8 cellular contexts compared by ENCODE assay signal in genomic region chr11:34997872-34998548, GRCh38.
DNase-seq lines count a peak whose midpoint lies in the region; ATAC-seq and TF ChIP-seq lines count a peak whose summit lies in the region.

No MANE protein-coding gene starts in this region.

- no peaks in the 10 kb centered on the region for H3K79me2 ChIP-seq in PC-3 (ENCODE audit: low read length)

- H3K4me2 ChIP-seq in PC-3 (ENCODE audit: low read length) = peak overlapping the region; percentile 57

- no peaks in the 10 kb centered on the region for H3F3A ChIP-seq in PC-3 (ENCODE audit: low read length, unreplicated experiment)

- no peaks in the 10 kb centered on the region for H3K36me3 ChIP-seq in PC-3 (ENCODE audit: low read depth, low read length)
- peaks cover 7% of the 10 kb centered on the region for H3K36me3 ChIP-seq in endodermal cell (ENCODE audit: control insufficient read depth, insufficient read depth, low read length)

- peak overlapping the region; percentile 55 for H3K9ac ChIP-seq in PC-3 (ENCODE audit: low read length)
- no peak overlapping the region for H3K9ac ChIP-seq in endodermal cell (ENCODE audit: extremely low read depth, low read length, poor library complexity, severe bottlenecking)

- H3K27me3 Mint-ChIP-seq in endodermal cell (ENCODE audit: insufficient read depth) = no peaks in the 10 kb centered on the region

- no peaks in the 10 kb centered on the region for H3K9me3 ChIP-seq in PC-3 (ENCODE audit: low read length)
- H3K9me3 ChIP-seq in endodermal cell (ENCODE audit: control insufficient read depth, low read length) = no peaks in the 10 kb centered on the region

- H3K4me3 Mint-ChIP-seq in endodermal cell = no peak overlapping the region

- H3K27ac Mint-ChIP-seq in endodermal cell = no peak overlapping the region

- H3K4me1 ChIP-seq in PC-3 (ENCODE audit: insufficient read depth, low read length) (peaks cover 19% of the 10 kb centered on the region), endodermal cell (ENCODE audit: control insufficient read depth, insufficient read depth, low read length) (no peaks in the 10 kb centered on the region)

- no peaks in the 10 kb centered on the region for H3K27me3 ChIP-seq in PC-3 (ENCODE audit: low read length)
- no peaks in the 10 kb centered on the region for H3K27me3 ChIP-seq in endodermal cell (ENCODE audit: control insufficient read depth, insufficient read depth, low read length, poor library complexity, severe bottlenecking)

- CTCF ChIA-PET in PC-3 (lab: Charles Lee) = interaction anchor here (0.6 to 1.0 kb wide), 3 partner anchors 292 to 468 kb away, joined by 4 read pairs; no protein-coding TSS in a partner anchor

- peak overlapping the region; percentile 5; the same call in 1 of the 2 replicates for H3K4me3 ChIP-seq in PC-3 (ENCODE audit: low read length)
- H3K4me3 ChIP-seq in endodermal cell (ENCODE audit: low read length) = no peak overlapping the region
- no peak overlapping the region for H3K4me3 ChIP-seq in retinal pigment epithelial cell (ENCODE audit: low read length)

- no peaks in the 10 kb centered on the region for H3K9me3 Mint-ChIP-seq in endodermal cell

- ATAC-seq in PC-3 = peak; percentile 74

- H4K20me1 ChIP-seq in PC-3 (ENCODE audit: low read length) = no peaks in the 10 kb centered on the region

- POLR2A ChIA-PET in PC-3 (lab: Charles Lee; ENCODE audit: unreplicated experiment) = no interaction called here

- intact Hi-C loops in PC-3 (cut with micrococcal nuclease) = loop anchor here (1.0 to 5.0 kb wide), 5 partner anchors 71 to 489 kb away; no protein-coding TSS in a partner anchor

- TF ChIP-seq CTCF in PC-3 (conservative IDR thresholded peaks at IDR 0.05; ENCODE audit: low read depth, low read length) = peak; percentile 85
- peak; percentile 62 for TF ChIP-seq CTCF in endodermal cell (conservative IDR thresholded peaks at IDR 0.05)
- peak; percentile 31 for TF ChIP-seq CTCF in retinal pigment epithelial cell (conservative IDR thresholded peaks at IDR 0.05; ENCODE audit: low read depth, low read length)

- DNase-seq in NCI-H1105 treated with DMSO at 0.1 percent for 48 hours (lab: John Stamatoyannopoulos, UW) = peak; percentile 25
- no peak for DNase-seq in NCI-H1105 (lab: John Stamatoyannopoulos, UW)
- DNase-seq in PC-3 = peak; percentile 71
- DNase-seq in endodermal cell = no peak
- DNase-seq in retinal pigment epithelial cell (ENCODE audit: low read depth) = no peak
- DNase-seq in mesenteric fat pad (ENCODE audit: low spot score) = no peak
- no peak for DNase-seq in SHP77 treated with DMSO at 0.1 percent for 48 hours (lab: John Stamatoyannopoulos, UW)
- DNase-seq in activated CD8-positive, alpha-beta memory T cell treated with anti-CD3 and anti-CD28 coated beads for 24 hours = no peak

- H3K36me3 Mint-ChIP-seq in endodermal cell (ENCODE audit: low read depth) = no peaks in the 10 kb centered on the region

- BruUV-seq in PC-3 (replicated peaks; lab: Mats Ljungman, UMichigan) = TSS peak; percentile 4

- no peaks in the 10 kb centered on the region for H3K9me2 ChIP-seq in PC-3 (replicated peaks; ENCODE audit: low read length)

- H3K27ac ChIP-seq in PC-3 (ENCODE audit: low read length) = peak overlapping the region; percentile 79
- H3K27ac ChIP-seq in endodermal cell (ENCODE audit: low read depth, low read length) = no peak overlapping the region

- H2AFZ ChIP-seq in PC-3 (ENCODE audit: low read length) = no peak overlapping the region

- H3K4me1 Mint-ChIP-seq in endodermal cell = no peaks in the 10 kb centered on the region

- WGBS in endodermal cell (ENCODE audit: insufficient coverage in 1 of 2, insufficient read length in 1 of 2), 2 experiments = 90 to 96% methylated on average over 3 of the region's 4 CpGs

Comparison
In these comparisons a context has a peak if more than half of its experiments do, and no peak if none do; other contexts are left out.
1. DNase-seq: peak in NCI-H1105 treated with DMSO at 0.1 percent for 48 hours (single experiment) and PC-3 (single experiment); none in NCI-H1105 (single experiment), endodermal cell (single experiment), retinal pigment epithelial cell (single experiment), mesenteric fat pad (single experiment), SHP77 treated with DMSO at 0.1 percent for 48 hours (single experiment) and activated CD8-positive, alpha-beta memory T cell treated with anti-CD3 and anti-CD28 coated beads for 24 hours (single experiment).
2. CTCF ChIP-seq: peak in every context shown above with its lines; median percentile 85 in PC-3; 62 in endodermal cell; 31 in retinal pigment epithelial cell.